Comparison of ENCODE assay signal across 1 cellular context in genomic region chr6:104859225-104860146, GRCh38.
TF ChIP-seq lines count a peak whose summit lies in the region.

A gene with protein sequence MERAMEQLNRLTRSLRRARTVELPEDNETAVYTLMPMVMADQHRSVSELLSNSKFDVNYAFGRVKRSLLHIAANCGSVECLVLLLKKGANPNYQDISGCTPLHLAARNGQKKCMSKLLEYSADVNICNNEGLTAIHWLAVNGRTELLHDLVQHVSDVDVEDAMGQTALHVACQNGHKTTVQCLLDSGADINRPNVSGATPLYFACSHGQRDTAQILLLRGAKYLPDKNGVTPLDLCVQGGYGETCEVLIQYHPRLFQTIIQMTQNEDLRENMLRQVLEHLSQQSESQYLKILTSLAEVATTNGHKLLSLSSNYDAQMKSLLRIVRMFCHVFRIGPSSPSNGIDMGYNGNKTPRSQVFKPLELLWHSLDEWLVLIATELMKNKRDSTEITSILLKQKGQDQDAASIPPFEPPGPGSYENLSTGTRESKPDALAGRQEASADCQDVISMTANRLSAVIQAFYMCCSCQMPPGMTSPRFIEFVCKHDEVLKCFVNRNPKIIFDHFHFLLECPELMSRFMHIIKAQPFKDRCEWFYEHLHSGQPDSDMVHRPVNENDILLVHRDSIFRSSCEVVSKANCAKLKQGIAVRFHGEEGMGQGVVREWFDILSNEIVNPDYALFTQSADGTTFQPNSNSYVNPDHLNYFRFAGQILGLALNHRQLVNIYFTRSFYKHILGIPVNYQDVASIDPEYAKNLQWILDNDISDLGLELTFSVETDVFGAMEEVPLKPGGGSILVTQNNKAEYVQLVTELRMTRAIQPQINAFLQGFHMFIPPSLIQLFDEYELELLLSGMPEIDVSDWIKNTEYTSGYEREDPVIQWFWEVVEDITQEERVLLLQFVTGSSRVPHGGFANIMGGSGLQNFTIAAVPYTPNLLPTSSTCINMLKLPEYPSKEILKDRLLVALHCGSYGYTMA (minus strand): TSS chr6:104859919. CDS start chr6:104859642, 277 bp downstream.

TF ChIP-seq in HepG2, 621 proteins besides CTCF, POLR2A, EP300 and RAD21 (continued from another document and continues in another):
- TF ChIP-seq, protein P1, sequence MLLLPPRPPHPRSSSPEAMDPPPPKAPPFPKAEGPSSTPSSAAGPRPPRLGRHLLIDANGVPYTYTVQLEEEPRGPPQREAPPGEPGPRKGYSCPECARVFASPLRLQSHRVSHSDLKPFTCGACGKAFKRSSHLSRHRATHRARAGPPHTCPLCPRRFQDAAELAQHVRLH (CRISPR knock-in tag; IDR thresholded peaks at IDR 0.05; ENCODE audit: borderline replicate concordance, low read depth): peak; percentile 75; the same call in 1 of the 2 replicates
- TF ChIP-seq KDM5A (IDR thresholded peaks at IDR 0.05; ENCODE audit: borderline replicate concordance, low read length) (0 out of 2 replicates have a peak, but pooled peaks have one; percentile 45), ZNF558 (CRISPR knock-in tag; IDR thresholded peaks at IDR 0.05; ENCODE audit: borderline replicate concordance) (no peak; the same call in 1 of the 2 replicates), TOPORS (CRISPR knock-in tag; IDR thresholded peaks at IDR 0.05) (no peak), SMARCC2 (IDR thresholded peaks at IDR 0.05) (no peak), CEBPG (CRISPR knock-in tag; IDR thresholded peaks at IDR 0.05) (no peak; the same call in 1 of the 2 replicates), TEAD2 (CRISPR knock-in tag; IDR thresholded peaks at IDR 0.05) (no peak), SSRP1 (CRISPR knock-in tag; IDR thresholded peaks at IDR 0.05) (no peak), CCAR2 (optimal IDR thresholded peaks at IDR 0.05; ENCODE audit: low read depth, low read length) (no peak), HNF4G (IDR thresholded peaks at IDR 0.05; ENCODE audit: borderline replicate concordance, low read depth, low read length) (no peak), HNF4G (CRISPR knock-in tag; IDR thresholded peaks at IDR 0.05; ENCODE audit: borderline replicate concordance, low read depth) (no peak), ZBTB8A (CRISPR knock-in tag; IDR thresholded peaks at IDR 0.05; ENCODE audit: borderline replicate concordance, low read depth) (peak; percentile 35; the same call in 1 of the 2 replicates), CBFB (CRISPR knock-in tag; IDR thresholded peaks at IDR 0.05) (peak; percentile 76), SRF (IDR thresholded peaks at IDR 0.05; ENCODE audit: low read depth, low read length) (no peak), ZFY (CRISPR knock-in tag; IDR thresholded peaks at IDR 0.05) (peak; percentile 96), ZNF260 (CRISPR knock-in tag; IDR thresholded peaks at IDR 0.05; ENCODE audit: borderline replicate concordance, low read depth) (no peak), ZNF354B (CRISPR knock-in tag; IDR thresholded peaks at IDR 0.05) (no peak), SRY (CRISPR knock-in tag; IDR thresholded peaks at IDR 0.05) (peak; percentile 88; the same call in 1 of the 2 replicates), DMTF1 (CRISPR knock-in tag; IDR thresholded peaks at IDR 0.05) (no peak), ZNF788 (CRISPR knock-in tag; IDR thresholded peaks at IDR 0.05; ENCODE audit: borderline replicate concordance) (peak; percentile 82; the same call in 1 of the 2 replicates), ATF7-NPFF (CRISPR knock-in tag; IDR thresholded peaks at IDR 0.05; ENCODE audit: low read depth) (peak; percentile 90), GPN1 (CRISPR knock-in tag; IDR thresholded peaks at IDR 0.05; ENCODE audit: borderline replicate concordance) (no peak), WIZ (CRISPR knock-in tag; IDR thresholded peaks at IDR 0.05) (peak; percentile 78), NFE2 (CRISPR knock-in tag; IDR thresholded peaks at IDR 0.05) (no peak), ZNF512B (CRISPR knock-in tag; IDR thresholded peaks at IDR 0.05; ENCODE audit: borderline replicate concordance) (0 out of 2 replicates have a peak, but pooled peaks have one; percentile 36), HMG20B (CRISPR knock-in tag; conservative IDR thresholded peaks at IDR 0.05) (no peak), ZNF703 (CRISPR knock-in tag; IDR thresholded peaks at IDR 0.05; ENCODE audit: borderline replicate concordance) (peak; percentile 76; the same call in 1 of the 2 replicates), E2F2 (CRISPR knock-in tag; IDR thresholded peaks at IDR 0.05; ENCODE audit: borderline replicate concordance) (no peak; the same call in 1 of the 2 replicates), ZNF367 (CRISPR knock-in tag; IDR thresholded peaks at IDR 0.05; ENCODE audit: borderline replicate concordance) (peak; percentile 32; the same call in 1 of the 2 replicates), FOXK2 (IDR thresholded peaks at IDR 0.05) (no peak), ZNF546 (CRISPR knock-in tag; conservative IDR thresholded peaks at IDR 0.05) (0 out of 2 replicates have a peak, but pooled peaks have one; percentile 46), KDM2A (CRISPR knock-in tag; IDR thresholded peaks at IDR 0.05; ENCODE audit: borderline replicate concordance, low read depth) (peak; percentile 91; the same call in 1 of the 2 replicates), HDAC2 (CRISPR knock-in tag; IDR thresholded peaks at IDR 0.05) (no peak; the same call in 1 of the 2 replicates), NAIF1 (CRISPR knock-in tag; IDR thresholded peaks at IDR 0.05; ENCODE audit: borderline replicate concordance) (peak; percentile 63; the same call in 1 of the 2 replicates), CHD4 (IDR thresholded peaks at IDR 0.05; ENCODE audit: borderline replicate concordance, low read length) (no peak), DPF2 (CRISPR knock-in tag; IDR thresholded peaks at IDR 0.05; ENCODE audit: borderline replicate concordance, low read depth) (no peak)
- TF ChIP-seq, protein P2, sequence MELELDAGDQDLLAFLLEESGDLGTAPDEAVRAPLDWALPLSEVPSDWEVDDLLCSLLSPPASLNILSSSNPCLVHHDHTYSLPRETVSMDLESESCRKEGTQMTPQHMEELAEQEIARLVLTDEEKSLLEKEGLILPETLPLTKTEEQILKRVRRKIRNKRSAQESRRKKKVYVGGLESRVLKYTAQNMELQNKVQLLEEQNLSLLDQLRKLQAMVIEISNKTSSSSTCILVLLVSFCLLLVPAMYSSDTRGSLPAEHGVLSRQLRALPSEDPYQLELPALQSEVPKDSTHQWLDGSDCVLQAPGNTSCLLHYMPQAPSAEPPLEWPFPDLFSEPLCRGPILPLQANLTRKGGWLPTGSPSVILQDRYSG (CRISPR knock-in tag; IDR thresholded peaks at IDR 0.05): no peak
- TF ChIP-seq, protein P3, sequence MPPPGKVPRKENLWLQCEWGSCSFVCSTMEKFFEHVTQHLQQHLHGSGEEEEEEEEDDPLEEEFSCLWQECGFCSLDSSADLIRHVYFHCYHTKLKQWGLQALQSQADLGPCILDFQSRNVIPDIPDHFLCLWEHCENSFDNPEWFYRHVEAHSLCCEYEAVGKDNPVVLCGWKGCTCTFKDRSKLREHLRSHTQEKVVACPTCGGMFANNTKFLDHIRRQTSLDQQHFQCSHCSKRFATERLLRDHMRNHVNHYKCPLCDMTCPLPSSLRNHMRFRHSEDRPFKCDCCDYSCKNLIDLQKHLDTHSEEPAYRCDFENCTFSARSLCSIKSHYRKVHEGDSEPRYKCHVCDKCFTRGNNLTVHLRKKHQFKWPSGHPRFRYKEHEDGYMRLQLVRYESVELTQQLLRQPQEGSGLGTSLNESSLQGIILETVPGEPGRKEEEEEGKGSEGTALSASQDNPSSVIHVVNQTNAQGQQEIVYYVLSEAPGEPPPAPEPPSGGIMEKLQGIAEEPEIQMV (CRISPR knock-in tag; IDR thresholded peaks at IDR 0.05; ENCODE audit: low read depth): peak; percentile 61; the same call in 1 of the 2 replicates
- TF ChIP-seq, protein P4, sequence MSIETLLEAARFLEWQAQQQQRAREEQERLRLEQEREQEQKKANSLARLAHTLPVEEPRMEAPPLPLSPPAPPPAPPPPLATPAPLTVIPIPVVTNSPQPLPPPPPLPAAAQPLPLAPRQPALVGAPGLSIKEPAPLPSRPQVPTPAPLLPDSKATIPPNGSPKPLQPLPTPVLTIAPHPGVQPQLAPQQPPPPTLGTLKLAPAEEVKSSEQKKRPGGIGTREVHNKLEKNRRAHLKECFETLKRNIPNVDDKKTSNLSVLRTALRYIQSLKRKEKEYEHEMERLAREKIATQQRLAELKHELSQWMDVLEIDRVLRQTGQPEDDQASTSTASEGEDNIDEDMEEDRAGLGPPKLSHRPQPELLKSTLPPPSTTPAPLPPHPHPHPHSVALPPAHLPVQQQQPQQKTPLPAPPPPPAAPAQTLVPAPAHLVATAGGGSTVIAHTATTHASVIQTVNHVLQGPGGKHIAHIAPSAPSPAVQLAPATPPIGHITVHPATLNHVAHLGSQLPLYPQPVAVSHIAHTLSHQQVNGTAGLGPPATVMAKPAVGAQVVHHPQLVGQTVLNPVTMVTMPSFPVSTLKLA (IDR thresholded peaks at IDR 0.05): no peak
- TF ChIP-seq, protein P5, sequence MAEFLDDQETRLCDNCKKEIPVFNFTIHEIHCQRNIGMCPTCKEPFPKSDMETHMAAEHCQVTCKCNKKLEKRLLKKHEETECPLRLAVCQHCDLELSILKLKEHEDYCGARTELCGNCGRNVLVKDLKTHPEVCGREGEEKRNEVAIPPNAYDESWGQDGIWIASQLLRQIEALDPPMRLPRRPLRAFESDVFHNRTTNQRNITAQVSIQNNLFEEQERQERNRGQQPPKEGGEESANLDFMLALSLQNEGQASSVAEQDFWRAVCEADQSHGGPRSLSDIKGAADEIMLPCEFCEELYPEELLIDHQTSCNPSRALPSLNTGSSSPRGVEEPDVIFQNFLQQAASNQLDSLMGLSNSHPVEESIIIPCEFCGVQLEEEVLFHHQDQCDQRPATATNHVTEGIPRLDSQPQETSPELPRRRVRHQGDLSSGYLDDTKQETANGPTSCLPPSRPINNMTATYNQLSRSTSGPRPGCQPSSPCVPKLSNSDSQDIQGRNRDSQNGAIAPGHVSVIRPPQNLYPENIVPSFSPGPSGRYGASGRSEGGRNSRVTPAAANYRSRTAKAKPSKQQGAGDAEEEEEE (CRISPR knock-in tag; IDR thresholded peaks at IDR 0.05; ENCODE audit: borderline replicate concordance): no peak
- TF ChIP-seq, protein P6, sequence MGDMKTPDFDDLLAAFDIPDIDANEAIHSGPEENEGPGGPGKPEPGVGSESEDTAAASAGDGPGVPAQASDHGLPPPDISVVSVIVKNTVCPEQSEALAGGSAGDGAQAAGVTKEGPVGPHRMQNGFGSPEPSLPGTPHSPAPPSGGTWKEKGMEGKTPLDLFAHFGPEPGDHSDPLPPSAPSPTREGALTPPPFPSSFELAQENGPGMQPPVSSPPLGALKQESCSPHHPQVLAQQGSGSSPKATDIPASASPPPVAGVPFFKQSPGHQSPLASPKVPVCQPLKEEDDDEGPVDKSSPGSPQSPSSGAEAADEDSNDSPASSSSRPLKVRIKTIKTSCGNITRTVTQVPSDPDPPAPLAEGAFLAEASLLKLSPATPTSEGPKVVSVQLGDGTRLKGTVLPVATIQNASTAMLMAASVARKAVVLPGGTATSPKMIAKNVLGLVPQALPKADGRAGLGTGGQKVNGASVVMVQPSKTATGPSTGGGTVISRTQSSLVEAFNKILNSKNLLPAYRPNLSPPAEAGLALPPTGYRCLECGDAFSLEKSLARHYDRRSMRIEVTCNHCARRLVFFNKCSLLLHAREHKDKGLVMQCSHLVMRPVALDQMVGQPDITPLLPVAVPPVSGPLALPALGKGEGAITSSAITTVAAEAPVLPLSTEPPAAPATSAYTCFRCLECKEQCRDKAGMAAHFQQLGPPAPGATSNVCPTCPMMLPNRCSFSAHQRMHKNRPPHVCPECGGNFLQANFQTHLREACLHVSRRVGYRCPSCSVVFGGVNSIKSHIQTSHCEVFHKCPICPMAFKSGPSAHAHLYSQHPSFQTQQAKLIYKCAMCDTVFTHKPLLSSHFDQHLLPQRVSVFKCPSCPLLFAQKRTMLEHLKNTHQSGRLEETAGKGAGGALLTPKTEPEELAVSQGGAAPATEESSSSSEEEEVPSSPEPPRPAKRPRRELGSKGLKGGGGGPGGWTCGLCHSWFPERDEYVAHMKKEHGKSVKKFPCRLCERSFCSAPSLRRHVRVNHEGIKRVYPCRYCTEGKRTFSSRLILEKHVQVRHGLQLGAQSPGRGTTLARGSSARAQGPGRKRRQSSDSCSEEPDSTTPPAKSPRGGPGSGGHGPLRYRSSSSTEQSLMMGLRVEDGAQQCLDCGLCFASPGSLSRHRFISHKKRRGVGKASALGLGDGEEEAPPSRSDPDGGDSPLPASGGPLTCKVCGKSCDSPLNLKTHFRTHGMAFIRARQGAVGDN (CRISPR knock-in tag; IDR thresholded peaks at IDR 0.05): peak; percentile 91
